In genomic region chr15:73981761-73982222, GRCh38 we compare ENCODE assay signal across 2 cellular contexts.
TF ChIP-seq lines count a peak whose summit lies in the region.

No MANE protein-coding gene starts in this region.

TF ChIP-seq in HCT116, 20 proteins besides CTCF, POLR2A, EP300 and RAD21 (continued from another document):
- no peak for TF ChIP-seq TCF7L2 (IDR thresholded peaks at IDR 0.05; ENCODE audit: borderline replicate concordance, extremely low read depth, insufficient read depth, insufficient read length)
- TF ChIP-seq SRF (IDR thresholded peaks at IDR 0.05; ENCODE audit: low read depth), result no peak
- TF ChIP-seq POLR2AphosphoS5 (IDR thresholded peaks at IDR 0.05; ENCODE audit: low read depth, low read length), result no peak
- TF ChIP-seq EZH2phosphoT487 (IDR thresholded peaks at IDR 0.05; ENCODE audit: borderline replicate concordance), result no peak
- TF ChIP-seq JUND (IDR thresholded peaks at IDR 0.05), result no peak
- no peak for TF ChIP-seq SIN3A (IDR thresholded peaks at IDR 0.05; ENCODE audit: low read depth)
- TF ChIP-seq, protein P1, sequence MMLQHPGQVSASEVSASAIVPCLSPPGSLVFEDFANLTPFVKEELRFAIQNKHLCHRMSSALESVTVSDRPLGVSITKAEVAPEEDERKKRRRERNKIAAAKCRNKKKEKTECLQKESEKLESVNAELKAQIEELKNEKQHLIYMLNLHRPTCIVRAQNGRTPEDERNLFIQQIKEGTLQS (IDR thresholded peaks at IDR 0.05), result no peak
- TF ChIP-seq SP1 (IDR thresholded peaks at IDR 0.05; ENCODE audit: low read depth), result no peak

TF ChIP-seq in GM23338, 12 proteins besides CTCF, POLR2A, EP300 and RAD21 (continued from another document):
- TF ChIP-seq REST (IDR thresholded peaks at IDR 0.05; ENCODE audit: unreplicated experiment), result no peak
- TF ChIP-seq ZNF331 (CRISPR knock-in tag; IDR thresholded peaks at IDR 0.05; ENCODE audit: low read depth), result no peak
- TF ChIP-seq NANOG (IDR thresholded peaks at IDR 0.05; ENCODE audit: borderline replicate concordance), result no peak
- TF ChIP-seq ZNF114 (CRISPR knock-in tag; IDR thresholded peaks at IDR 0.05), result no peak
- TF ChIP-seq EZH2 (IDR thresholded peaks at IDR 0.05; ENCODE audit: low read depth, unreplicated experiment), result no peak
- TF ChIP-seq, protein P2, sequence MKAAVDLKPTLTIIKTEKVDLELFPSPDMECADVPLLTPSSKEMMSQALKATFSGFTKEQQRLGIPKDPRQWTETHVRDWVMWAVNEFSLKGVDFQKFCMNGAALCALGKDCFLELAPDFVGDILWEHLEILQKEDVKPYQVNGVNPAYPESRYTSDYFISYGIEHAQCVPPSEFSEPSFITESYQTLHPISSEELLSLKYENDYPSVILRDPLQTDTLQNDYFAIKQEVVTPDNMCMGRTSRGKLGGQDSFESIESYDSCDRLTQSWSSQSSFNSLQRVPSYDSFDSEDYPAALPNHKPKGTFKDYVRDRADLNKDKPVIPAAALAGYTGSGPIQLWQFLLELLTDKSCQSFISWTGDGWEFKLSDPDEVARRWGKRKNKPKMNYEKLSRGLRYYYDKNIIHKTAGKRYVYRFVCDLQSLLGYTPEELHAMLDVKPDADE (IDR thresholded peaks at IDR 0.05), result no peak
- TF ChIP-seq, protein P3, sequence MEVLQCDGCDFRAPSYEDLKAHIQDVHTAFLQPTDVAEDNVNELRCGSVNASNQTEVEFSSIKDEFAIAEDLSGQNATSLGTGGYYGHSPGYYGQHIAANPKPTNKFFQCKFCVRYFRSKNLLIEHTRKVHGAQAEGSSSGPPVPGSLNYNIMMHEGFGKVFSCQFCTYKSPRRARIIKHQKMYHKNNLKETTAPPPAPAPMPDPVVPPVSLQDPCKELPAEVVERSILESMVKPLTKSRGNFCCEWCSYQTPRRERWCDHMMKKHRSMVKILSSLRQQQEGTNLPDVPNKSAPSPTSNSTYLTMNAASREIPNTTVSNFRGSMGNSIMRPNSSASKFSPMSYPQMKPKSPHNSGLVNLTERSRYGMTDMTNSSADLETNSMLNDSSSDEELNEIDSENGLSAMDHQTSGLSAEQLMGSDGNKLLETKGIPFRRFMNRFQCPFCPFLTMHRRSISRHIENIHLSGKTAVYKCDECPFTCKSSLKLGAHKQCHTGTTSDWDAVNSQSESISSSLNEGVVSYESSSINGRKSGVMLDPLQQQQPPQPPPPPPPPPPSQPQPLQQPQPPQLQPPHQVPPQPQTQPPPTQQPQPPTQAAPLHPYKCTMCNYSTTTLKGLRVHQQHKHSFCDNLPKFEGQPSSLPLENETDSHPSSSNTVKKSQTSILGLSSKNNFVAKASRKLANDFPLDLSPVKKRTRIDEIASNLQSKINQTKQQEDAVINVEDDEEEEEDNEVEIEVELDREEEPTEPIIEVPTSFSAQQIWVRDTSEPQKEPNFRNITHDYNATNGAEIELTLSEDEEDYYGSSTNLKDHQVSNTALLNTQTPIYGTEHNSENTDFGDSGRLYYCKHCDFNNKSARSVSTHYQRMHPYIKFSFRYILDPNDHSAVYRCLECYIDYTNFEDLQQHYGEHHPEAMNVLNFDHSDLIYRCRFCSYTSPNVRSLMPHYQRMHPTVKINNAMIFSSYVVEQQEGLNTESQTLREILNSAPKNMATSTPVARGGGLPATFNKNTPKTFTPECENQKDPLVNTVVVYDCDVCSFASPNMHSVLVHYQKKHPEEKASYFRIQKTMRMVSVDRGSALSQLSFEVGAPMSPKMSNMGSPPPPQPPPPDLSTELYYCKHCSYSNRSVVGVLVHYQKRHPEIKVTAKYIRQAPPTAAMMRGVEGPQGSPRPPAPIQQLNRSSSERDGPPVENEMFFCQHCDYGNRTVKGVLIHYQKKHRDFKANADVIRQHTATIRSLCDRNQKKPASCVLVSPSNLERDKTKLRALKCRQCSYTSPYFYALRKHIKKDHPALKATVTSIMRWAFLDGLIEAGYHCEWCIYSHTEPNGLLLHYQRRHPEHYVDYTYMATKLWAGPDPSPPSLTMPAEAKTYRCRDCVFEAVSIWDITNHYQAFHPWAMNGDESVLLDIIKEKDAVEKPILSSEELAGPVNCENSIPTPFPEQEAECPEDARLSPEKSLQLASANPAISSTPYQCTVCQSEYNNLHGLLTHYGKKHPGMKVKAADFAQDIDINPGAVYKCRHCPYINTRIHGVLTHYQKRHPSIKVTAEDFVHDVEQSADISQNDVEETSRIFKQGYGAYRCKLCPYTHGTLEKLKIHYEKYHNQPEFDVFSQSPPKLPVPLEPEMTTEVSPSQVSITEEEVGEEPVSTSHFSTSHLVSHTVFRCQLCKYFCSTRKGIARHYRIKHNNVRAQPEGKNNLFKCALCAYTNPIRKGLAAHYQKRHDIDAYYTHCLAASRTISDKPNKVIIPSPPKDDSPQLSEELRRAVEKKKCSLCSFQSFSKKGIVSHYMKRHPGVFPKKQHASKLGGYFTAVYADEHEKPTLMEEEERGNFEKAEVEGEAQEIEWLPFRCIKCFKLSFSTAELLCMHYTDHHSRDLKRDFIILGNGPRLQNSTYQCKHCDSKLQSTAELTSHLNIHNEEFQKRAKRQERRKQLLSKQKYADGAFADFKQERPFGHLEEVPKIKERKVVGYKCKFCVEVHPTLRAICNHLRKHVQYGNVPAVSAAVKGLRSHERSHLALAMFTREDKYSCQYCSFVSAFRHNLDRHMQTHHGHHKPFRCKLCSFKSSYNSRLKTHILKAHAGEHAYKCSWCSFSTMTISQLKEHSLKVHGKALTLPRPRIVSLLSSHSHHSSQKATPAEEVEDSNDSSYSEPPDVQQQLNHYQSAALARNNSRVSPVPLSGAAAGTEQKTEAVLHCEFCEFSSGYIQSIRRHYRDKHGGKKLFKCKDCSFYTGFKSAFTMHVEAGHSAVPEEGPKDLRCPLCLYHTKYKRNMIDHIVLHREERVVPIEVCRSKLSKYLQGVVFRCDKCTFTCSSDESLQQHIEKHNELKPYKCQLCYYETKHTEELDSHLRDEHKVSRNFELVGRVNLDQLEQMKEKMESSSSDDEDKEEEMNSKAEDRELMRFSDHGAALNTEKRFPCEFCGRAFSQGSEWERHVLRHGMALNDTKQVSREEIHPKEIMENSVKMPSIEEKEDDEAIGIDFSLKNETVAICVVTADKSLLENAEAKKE (CRISPR knock-in tag; IDR thresholded peaks at IDR 0.05), result no peak
TF ChIP-seq in GM23338: peak in this region for 0.
